In genomic region chr20:8094845-8095244, GRCh38 we compare ENCODE assay signal across 13 cellular contexts. TPM values are rescaled to one million over a fixed set of nuclear protein-coding genes. Genes with fewer than 3 reads are reported as not detected.
A peak's percentile ranks its signal among the peaks of the same experiment; 100 is the strongest.
DNase-seq lines count a peak whose midpoint lies in the region; ATAC-seq and TF ChIP-seq lines count a peak whose summit lies in the region.
"Had no signal": no experiment of that assay in that cellular context is flagged by ENCODE, and none has a peak within 500 bp of the region (broad histone marks: within the 10 kb centered on the region; RNA-seq: fewer than 3 reads in every experiment).

No MANE protein-coding gene starts in this region.

- H3K27me3 ChIP-seq in breast epithelium (no peaks in the 10 kb centered on the region), right lobe of liver (no peaks in the 10 kb centered on the region), upper lobe of right lung (no peaks in the 10 kb centered on the region)
- H3K27me3 ChIP-seq: MG63 had no signal

- intact Hi-C loops in breast epithelium (cut with DNase I; ENCODE audit: low total_unique reads), result no loop called here
- intact Hi-C loops in right lobe of liver (cut with DNase I), result no loop called here
- intact Hi-C loops in upper lobe of right lung (cut with DNase I), result no loop called here
- intact Hi-C loops in Calu3 (cut with micrococcal nuclease; ENCODE audit: unreplicated experiment), result no loop called here

- H3K36me3 ChIP-seq in breast epithelium (no peaks in the 10 kb centered on the region), right lobe of liver (no peaks in the 10 kb centered on the region), upper lobe of right lung (no peaks in the 10 kb centered on the region)
- H3K36me3 ChIP-seq: MG63 had no signal

- no TSS peak for BruUV-seq in Calu3 (replicated peaks; lab: Mats Ljungman, UMichigan)

- no peak for TF ChIP-seq CTCF in breast epithelium (IDR thresholded peaks at IDR 0.05)
- TF ChIP-seq CTCF in right lobe of liver (IDR thresholded peaks at IDR 0.05), result no peak
- no peak for TF ChIP-seq CTCF in upper lobe of right lung (IDR thresholded peaks at IDR 0.05)
- no peak for TF ChIP-seq CTCF in Calu3 (IDR thresholded peaks at IDR 0.05; ENCODE audit: unreplicated experiment)

- H3K36me3 Mint-ChIP-seq in Calu3 (ENCODE audit: insufficient read depth, unreplicated experiment), result no peaks in the 10 kb centered on the region
- no peaks in the 10 kb centered on the region for H3K36me3 Mint-ChIP-seq in effector memory CD8-positive, alpha-beta T cell (ENCODE audit: insufficient read depth)

- H3K9me3 Mint-ChIP-seq in Calu3 (ENCODE audit: low read depth, unreplicated experiment), result no peaks in the 10 kb centered on the region
- H3K9me3 Mint-ChIP-seq in effector memory CD8-positive, alpha-beta T cell, result no peaks in the 10 kb centered on the region
- no peaks in the 10 kb centered on the region for H3K9me3 Mint-ChIP-seq in stimulated activated naive CD8-positive, alpha-beta T cell treated with anti-CD3 and anti-CD28 coated beads, Interleukin-15, amount 100 ng/mL, for 72 hours

- H3K4me1 ChIP-seq in breast epithelium (no peaks in the 10 kb centered on the region), right lobe of liver (peaks cover 0 to 36% (median 0%) of the 10 kb centered on the region in 4 donors), upper lobe of right lung (peaks cover 10% of the 10 kb centered on the region)

- CTCF ChIA-PET in Calu3 (lab: Charles Lee), result no interaction called here

- no peak overlapping the region for H3K27ac Mint-ChIP-seq in Calu3 (ENCODE audit: unreplicated experiment)
- H3K27ac Mint-ChIP-seq in effector memory CD8-positive, alpha-beta T cell, result no peak overlapping the region
- no peak overlapping the region for H3K27ac Mint-ChIP-seq in stimulated activated naive CD8-positive, alpha-beta T cell treated with anti-CD3 and anti-CD28 coated beads, Interleukin-15, amount 100 ng/mL, for 72 hours
- H3K27ac Mint-ChIP-seq: T-helper 17 cell had no signal

- DNase-seq in NCI-H510A treated with DMSO at 0.1 percent for 48 hours (lab: John Stamatoyannopoulos, UW) (peak; percentile 28), NCI-H510A (lab: John Stamatoyannopoulos, UW) (no peak), breast epithelium (ENCODE audit: low spot score in 2 of 2) (no peak), right lobe of liver (no peak), upper lobe of right lung (no peak), Calu3 (no peak)
- no peak for DNase-seq in effector memory CD8-positive, alpha-beta T cell
- DNase-seq in stimulated activated naive CD8-positive, alpha-beta T cell treated with anti-CD3 and anti-CD28 coated beads, Interleukin-15, amount 100 ng/mL, for 72 hours, result no peak
- DNase-seq: ACHN, kidney glomerular epithelial cell, NCI-H748 treated with DMSO at 0.1 percent for 48 hours, T-helper 17 cell had no signal

- H3K4me3 ChIP-seq in breast epithelium (no peak overlapping the region), right lobe of liver (no peak overlapping the region), upper lobe of right lung (no peak overlapping the region)
- H3K4me3 ChIP-seq: MG63 had no signal

- 10% methylated on average over 2 of the region's 2 CpGs for WGBS in right lobe of liver (ENCODE audit: insufficient coverage, low coverage, low lambda C conversion rate, missing lambda C conversion rate)

- H3K4me3 Mint-ChIP-seq in Calu3 (ENCODE audit: low read depth, unreplicated experiment), result no peak overlapping the region
- no peak overlapping the region for H3K4me3 Mint-ChIP-seq in effector memory CD8-positive, alpha-beta T cell
- no peak overlapping the region for H3K4me3 Mint-ChIP-seq in stimulated activated naive CD8-positive, alpha-beta T cell treated with anti-CD3 and anti-CD28 coated beads, Interleukin-15, amount 100 ng/mL, for 72 hours
- H3K4me3 Mint-ChIP-seq: T-helper 17 cell had no signal

- H3K27ac ChIP-seq in breast epithelium (peak overlapping the region; percentile 48 to 57), right lobe of liver (peak overlapping the region in 1 of 3 donors; percentile 47), upper lobe of right lung (peak overlapping the region; percentile 7)

- no peaks in the 10 kb centered on the region for H3K9me3 ChIP-seq in breast epithelium
- H3K9me3 ChIP-seq in right lobe of liver, result no peaks in the 10 kb centered on the region
- no peaks in the 10 kb centered on the region for H3K9me3 ChIP-seq in upper lobe of right lung
- H3K9me3 ChIP-seq: MG63 had no signal

- TF ChIP-seq POLR2A in breast epithelium (IDR thresholded peaks at IDR 0.05) (no peak), right lobe of liver (IDR thresholded peaks at IDR 0.05) (no peak)

- H3K4me1 Mint-ChIP-seq in Calu3 (ENCODE audit: low read depth, unreplicated experiment), result peaks cover 6% of the 10 kb centered on the region
- no peaks in the 10 kb centered on the region for H3K4me1 Mint-ChIP-seq in effector memory CD8-positive, alpha-beta T cell (ENCODE audit: low read depth in 2 of 2)
- no peaks in the 10 kb centered on the region for H3K4me1 Mint-ChIP-seq in stimulated activated naive CD8-positive, alpha-beta T cell treated with anti-CD3 and anti-CD28 coated beads, Interleukin-15, amount 100 ng/mL, for 72 hours
- H3K4me1 Mint-ChIP-seq: T-helper 17 cell had no signal

- ATAC-seq in right lobe of liver (peak; percentile 63 to 77 (median 74)), upper lobe of right lung (peak; percentile 69)
- ATAC-seq in effector memory CD8-positive, alpha-beta T cell (replicated peaks), result no peak
- no peak for ATAC-seq in stimulated activated naive CD8-positive, alpha-beta T cell treated with anti-CD3 and anti-CD28 coated beads, Interleukin-15, amount 100 ng/mL, for 72 hours
- ATAC-seq: T-helper 17 cell had no signal

- H3K27me3 Mint-ChIP-seq in Calu3 (ENCODE audit: unreplicated experiment), result no peaks in the 10 kb centered on the region
- peaks cover 24 to 40% of the 10 kb centered on the region in 2 donors for H3K27me3 Mint-ChIP-seq in effector memory CD8-positive, alpha-beta T cell
- H3K27me3 Mint-ChIP-seq in stimulated activated naive CD8-positive, alpha-beta T cell treated with anti-CD3 and anti-CD28 coated beads, Interleukin-15, amount 100 ng/mL, for 72 hours, result no peaks in the 10 kb centered on the region

RNA-seq across cellular contexts. Expression of gene PLCB1, which starts 37.2 kb away (rescaled TPM):
- total RNA-seq in breast epithelium (100 to 1,000 TPM in 1 of 3 donors, 10 to 100 TPM in 2; 12.2 to 106 (median 30.5) TPM), right lobe of liver (1 to 10 TPM; 5.0 to 9.9 (median 5.7) TPM), upper lobe of right lung (12.4 TPM), Calu3 (2022) (6.0 and 7.6 TPM in 2 replicates)

Comparison
In these comparisons a context has a peak if more than half of its experiments do, and no peak if none do; other contexts are left out.
1. ATAC-seq: peak in right lobe of liver (4 of 4) and upper lobe of right lung (single experiment); none in effector memory CD8-positive, alpha-beta T cell (single experiment) and stimulated activated naive CD8-positive, alpha-beta T cell treated with anti-CD3 and anti-CD28 coated beads, Interleukin-15, amount 100 ng/mL, for 72 hours (single experiment).